1 cellular context compared by ENCODE assay signal in the genomic region with DNA sequence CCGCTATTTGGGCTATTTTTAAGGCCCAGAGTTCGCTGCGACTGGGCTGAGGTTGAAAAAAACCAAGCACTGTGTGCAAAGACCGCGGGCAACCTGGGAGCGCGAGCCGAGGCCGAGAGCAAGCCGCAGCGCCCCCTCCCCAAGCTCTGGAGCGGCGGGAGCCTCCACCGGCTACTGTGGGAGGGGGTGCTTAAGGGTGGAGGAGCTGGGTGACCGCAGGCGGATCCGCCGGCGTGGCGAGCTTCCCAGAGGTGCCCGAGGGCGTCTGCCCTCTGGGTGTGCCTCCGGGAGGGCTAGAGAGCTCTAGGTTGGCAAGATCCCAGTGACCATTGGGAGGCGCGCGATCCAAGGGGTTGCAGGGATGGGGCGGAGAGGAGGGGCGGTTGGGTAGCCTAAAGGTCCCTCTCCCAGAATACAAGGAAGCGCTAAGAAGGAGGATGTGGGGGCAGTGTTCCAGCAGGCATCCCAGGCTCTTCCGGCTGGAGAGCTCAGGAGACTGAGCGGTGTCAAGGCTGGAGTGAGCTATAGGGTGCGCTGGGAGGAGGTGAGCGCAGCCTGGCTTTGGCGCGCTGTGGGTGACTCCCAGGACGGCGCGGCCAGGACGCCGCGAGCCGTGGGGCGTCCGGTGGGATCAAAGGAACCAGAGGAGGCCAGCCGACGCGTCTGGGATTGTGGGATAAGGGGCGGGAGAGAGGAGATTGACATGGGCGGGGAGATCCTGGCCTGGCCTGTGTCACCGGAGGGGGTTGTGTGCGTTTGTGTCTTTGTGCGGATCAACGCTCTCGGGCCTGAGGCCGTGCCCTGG.
TF ChIP-seq lines count a peak whose summit lies in the region.

No MANE protein-coding gene starts in this region.

TF ChIP-seq in HepG2, 621 proteins besides CTCF, POLR2A, EP300 and RAD21 (continued from another document and continues in another):
- TF ChIP-seq KLF9 (CRISPR knock-in tag; IDR thresholded peaks at IDR 0.05; ENCODE audit: low read depth) (no peak), ZBTB2 (CRISPR knock-in tag; IDR thresholded peaks at IDR 0.05; ENCODE audit: low read depth) (no peak), SMYD3 (CRISPR knock-in tag; IDR thresholded peaks at IDR 0.05) (no peak), ZNF350 (CRISPR knock-in tag; IDR thresholded peaks at IDR 0.05; ENCODE audit: borderline replicate concordance, low read depth) (peak; percentile 72), XRCC5 (optimal IDR thresholded peaks at IDR 0.05; ENCODE audit: low read length) (peak; percentile 46), FLYWCH1 (CRISPR knock-in tag; IDR thresholded peaks at IDR 0.05) (no peak), ETS1 (CRISPR knock-in tag; IDR thresholded peaks at IDR 0.05) (no peak), ZNF768 (CRISPR knock-in tag; IDR thresholded peaks at IDR 0.05) (peak; percentile 31; the same call in 1 of the 2 replicates), KMT2B (CRISPR knock-in tag; IDR thresholded peaks at IDR 0.05) (peak; percentile 51; the same call in 1 of the 2 replicates), ZNF225 (CRISPR knock-in tag; IDR thresholded peaks at IDR 0.05) (0 out of 2 replicates have a peak, but pooled peaks have one; percentile 36), KLF11 (CRISPR knock-in tag; IDR thresholded peaks at IDR 0.05) (0 out of 2 replicates have a peak, but pooled peaks have one; percentile 41), IKZF1 (IDR thresholded peaks at IDR 0.05) (no peak), FIP1L1 (IDR thresholded peaks at IDR 0.05; ENCODE audit: borderline replicate concordance, insufficient read depth, low read depth, low read length) (no peak), ATF7 (IDR thresholded peaks at IDR 0.05) (no peak), ATF7 (CRISPR knock-in tag; IDR thresholded peaks at IDR 0.05) (no peak), FUBP1 (CRISPR knock-in tag; IDR thresholded peaks at IDR 0.05; ENCODE audit: borderline replicate concordance) (no peak), ZBTB8A (CRISPR knock-in tag; IDR thresholded peaks at IDR 0.05; ENCODE audit: borderline replicate concordance, low read depth) (no peak), ZNF232 (CRISPR knock-in tag; IDR thresholded peaks at IDR 0.05; ENCODE audit: borderline replicate concordance) (peak; percentile 53; the same call in 1 of the 2 replicates), ZNF850 (CRISPR knock-in tag; conservative IDR thresholded peaks at IDR 0.05) (no peak), ZNF7 (CRISPR knock-in tag; IDR thresholded peaks at IDR 0.05) (no peak), KMT2A (CRISPR knock-in tag; IDR thresholded peaks at IDR 0.05) (peak; percentile 72), RXRA (CRISPR knock-in tag; IDR thresholded peaks at IDR 0.05) (peak; percentile 47; the same call in 1 of the 2 replicates), SALL1 (CRISPR knock-in tag; IDR thresholded peaks at IDR 0.05) (peak; percentile 37; the same call in 1 of the 2 replicates), SIN3A (IDR thresholded peaks at IDR 0.05; ENCODE audit: borderline replicate concordance, low read depth, low read length) (no peak; the same call in 1 of the 2 replicates), ZFP90 (CRISPR knock-in tag; IDR thresholded peaks at IDR 0.05; ENCODE audit: borderline replicate concordance) (peak; percentile 80; the same call in 1 of the 2 replicates), MAFK (conservative IDR thresholded peaks at IDR 0.05 in 1 of 2, IDR thresholded peaks at IDR 0.05 in 1 of 2; ENCODE audit: low read length in 2 of 2) (no peak), ZBTB46 (CRISPR knock-in tag; IDR thresholded peaks at IDR 0.05; ENCODE audit: borderline replicate concordance) (no peak), HDAC1 (CRISPR knock-in tag; IDR thresholded peaks at IDR 0.05) (peak; percentile 35; the same call in 1 of the 2 replicates), ZNF263 (CRISPR knock-in tag; IDR thresholded peaks at IDR 0.05) (peak; percentile 45), ZNF549 (CRISPR knock-in tag; IDR thresholded peaks at IDR 0.05) (no peak), ZFP91 (CRISPR knock-in tag; IDR thresholded peaks at IDR 0.05; ENCODE audit: borderline replicate concordance) (peak; percentile 88; the same call in 1 of the 2 replicates), TOE1 (CRISPR knock-in tag; IDR thresholded peaks at IDR 0.05) (no peak)
- TF ChIP-seq, protein P1, sequence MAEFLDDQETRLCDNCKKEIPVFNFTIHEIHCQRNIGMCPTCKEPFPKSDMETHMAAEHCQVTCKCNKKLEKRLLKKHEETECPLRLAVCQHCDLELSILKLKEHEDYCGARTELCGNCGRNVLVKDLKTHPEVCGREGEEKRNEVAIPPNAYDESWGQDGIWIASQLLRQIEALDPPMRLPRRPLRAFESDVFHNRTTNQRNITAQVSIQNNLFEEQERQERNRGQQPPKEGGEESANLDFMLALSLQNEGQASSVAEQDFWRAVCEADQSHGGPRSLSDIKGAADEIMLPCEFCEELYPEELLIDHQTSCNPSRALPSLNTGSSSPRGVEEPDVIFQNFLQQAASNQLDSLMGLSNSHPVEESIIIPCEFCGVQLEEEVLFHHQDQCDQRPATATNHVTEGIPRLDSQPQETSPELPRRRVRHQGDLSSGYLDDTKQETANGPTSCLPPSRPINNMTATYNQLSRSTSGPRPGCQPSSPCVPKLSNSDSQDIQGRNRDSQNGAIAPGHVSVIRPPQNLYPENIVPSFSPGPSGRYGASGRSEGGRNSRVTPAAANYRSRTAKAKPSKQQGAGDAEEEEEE (CRISPR knock-in tag; IDR thresholded peaks at IDR 0.05; ENCODE audit: borderline replicate concordance), result no peak; the same call in 1 of the 2 replicates
- TF ChIP-seq, protein P2, sequence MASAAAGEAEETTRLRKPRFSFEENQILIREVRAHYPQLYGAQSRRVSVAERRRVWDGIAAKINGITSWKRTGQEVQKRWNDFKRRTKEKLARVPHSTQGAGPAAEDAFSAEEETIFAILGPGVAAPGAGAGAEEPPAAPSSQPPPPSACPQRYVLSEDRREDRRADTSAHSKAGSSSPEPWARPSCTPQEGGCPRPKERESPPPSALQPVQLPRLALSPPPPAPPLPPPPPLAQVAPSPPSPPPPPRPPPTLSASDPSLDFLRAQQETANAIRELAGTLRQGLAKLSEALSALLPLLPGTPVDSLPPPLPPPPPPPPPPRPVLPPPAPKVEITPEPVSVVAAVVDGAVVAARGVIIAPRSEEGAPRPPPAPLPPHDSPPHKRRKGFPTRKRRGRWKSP (CRISPR knock-in tag; IDR thresholded peaks at IDR 0.05), result peak; percentile 34; the same call in 1 of the 2 replicates
- TF ChIP-seq, protein P3, sequence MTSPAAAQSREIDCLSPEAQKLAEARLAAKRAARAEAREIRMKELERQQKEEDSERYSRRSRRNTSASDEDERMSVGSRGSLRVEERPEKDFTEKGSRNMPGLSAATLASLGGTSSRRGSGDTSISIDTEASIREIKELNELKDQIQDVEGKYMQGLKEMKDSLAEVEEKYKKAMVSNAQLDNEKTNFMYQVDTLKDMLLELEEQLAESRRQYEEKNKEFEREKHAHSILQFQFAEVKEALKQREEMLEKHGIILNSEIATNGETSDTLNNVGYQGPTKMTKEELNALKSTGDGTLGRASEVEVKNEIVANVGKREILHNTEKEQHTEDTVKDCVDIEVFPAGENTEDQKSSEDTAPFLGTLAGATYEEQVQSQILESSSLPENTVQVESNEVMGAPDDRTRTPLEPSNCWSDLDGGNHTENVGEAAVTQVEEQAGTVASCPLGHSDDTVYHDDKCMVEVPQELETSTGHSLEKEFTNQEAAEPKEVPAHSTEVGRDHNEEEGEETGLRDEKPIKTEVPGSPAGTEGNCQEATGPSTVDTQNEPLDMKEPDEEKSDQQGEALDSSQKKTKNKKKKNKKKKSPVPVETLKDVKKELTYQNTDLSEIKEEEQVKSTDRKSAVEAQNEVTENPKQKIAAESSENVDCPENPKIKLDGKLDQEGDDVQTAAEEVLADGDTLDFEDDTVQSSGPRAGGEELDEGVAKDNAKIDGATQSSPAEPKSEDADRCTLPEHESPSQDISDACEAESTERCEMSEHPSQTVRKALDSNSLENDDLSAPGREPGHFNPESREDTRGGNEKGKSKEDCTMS (CRISPR knock-in tag; conservative IDR thresholded peaks at IDR 0.05), result no peak
- TF ChIP-seq, protein P4, sequence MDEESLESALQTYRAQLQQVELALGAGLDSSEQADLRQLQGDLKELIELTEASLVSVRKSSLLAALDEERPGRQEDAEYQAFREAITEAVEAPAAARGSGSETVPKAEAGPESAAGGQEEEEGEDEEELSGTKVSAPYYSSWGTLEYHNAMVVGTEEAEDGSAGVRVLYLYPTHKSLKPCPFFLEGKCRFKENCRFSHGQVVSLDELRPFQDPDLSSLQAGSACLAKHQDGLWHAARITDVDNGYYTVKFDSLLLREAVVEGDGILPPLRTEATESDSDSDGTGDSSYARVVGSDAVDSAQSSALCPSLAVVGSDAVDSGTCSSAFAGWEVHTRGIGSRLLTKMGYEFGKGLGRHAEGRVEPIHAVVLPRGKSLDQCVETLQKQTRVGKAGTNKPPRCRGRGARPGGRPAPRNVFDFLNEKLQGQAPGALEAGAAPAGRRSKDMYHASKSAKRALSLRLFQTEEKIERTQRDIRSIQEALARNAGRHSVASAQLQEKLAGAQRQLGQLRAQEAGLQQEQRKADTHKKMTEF (CRISPR knock-in tag; IDR thresholded peaks at IDR 0.05), result peak; percentile 77
- TF ChIP-seq, protein P5, sequence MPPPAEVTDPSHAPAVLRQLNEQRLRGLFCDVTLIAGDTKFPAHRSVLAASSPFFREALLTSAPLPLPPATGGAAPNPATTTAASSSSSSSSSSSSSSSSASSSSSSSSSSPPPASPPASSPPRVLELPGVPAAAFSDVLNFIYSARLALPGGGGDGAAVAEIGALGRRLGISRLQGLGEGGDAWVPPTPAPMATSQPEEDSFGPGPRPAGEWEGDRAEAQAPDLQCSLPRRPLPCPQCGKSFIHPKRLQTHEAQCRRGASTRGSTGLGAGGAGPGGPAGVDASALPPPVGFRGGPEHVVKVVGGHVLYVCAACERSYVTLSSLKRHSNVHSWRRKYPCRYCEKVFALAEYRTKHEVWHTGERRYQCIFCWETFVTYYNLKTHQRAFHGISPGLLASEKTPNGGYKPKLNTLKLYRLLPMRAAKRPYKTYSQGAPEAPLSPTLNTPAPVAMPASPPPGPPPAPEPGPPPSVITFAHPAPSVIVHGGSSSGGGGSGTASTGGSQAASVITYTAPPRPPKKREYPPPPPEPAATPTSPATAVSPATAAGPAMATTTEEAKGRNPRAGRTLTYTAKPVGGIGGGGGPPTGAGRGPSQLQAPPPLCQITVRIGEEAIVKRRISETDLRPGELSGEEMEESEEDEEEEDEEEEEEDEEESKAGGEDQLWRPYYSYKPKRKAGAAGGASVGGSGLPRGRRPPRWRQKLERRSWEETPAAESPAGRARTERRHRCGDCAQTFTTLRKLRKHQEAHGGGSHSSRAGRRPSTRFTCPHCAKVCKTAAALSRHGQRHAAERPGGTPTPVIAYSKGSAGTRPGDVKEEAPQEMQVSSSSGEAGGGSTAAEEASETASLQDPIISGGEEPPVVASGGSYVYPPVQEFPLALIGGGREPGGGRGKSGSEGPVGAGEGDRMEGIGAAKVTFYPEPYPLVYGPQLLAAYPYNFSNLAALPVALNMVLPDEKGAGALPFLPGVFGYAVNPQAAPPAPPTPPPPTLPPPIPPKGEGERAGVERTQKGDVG (CRISPR knock-in tag; IDR thresholded peaks at IDR 0.05; ENCODE audit: borderline replicate concordance), result peak; percentile 44; the same call in 1 of the 2 replicates
